Comparison of ENCODE assay signal across 1 cellular context in genomic region chr5:148864113-148864841, GRCh38.
TF ChIP-seq lines count a peak whose summit lies in the region.

No MANE protein-coding gene starts in this region.

TF ChIP-seq in HepG2, 621 proteins besides CTCF, POLR2A, EP300 and RAD21 (continued from another document):
- no peak for TF ChIP-seq FUBP1 (CRISPR knock-in tag; IDR thresholded peaks at IDR 0.05; ENCODE audit: borderline replicate concordance)
